ENCODE assay signal across 21 cellular contexts in genomic region chr12:128323526-128323925, GRCh38. TPM values are rescaled to one million over a fixed set of nuclear protein-coding genes. Genes with fewer than 3 reads are reported as not detected.
DNase-seq lines count a peak whose midpoint lies in the region; ATAC-seq and TF ChIP-seq lines count a peak whose summit lies in the region.
"Had no signal": no experiment of that assay in that cellular context is flagged by ENCODE, and none has a peak within 500 bp of the region (broad histone marks: within the 10 kb centered on the region; RNA-seq: fewer than 3 reads in every experiment).

No MANE protein-coding gene starts in this region.

- no CpG with 5 or more reads among the region's 13 CpGs for WGBS in mesendoderm (ENCODE audit: extremely low coverage, insufficient coverage, low lambda C conversion rate)

- peak; percentile 47 for DNase-seq in NCI-H82 (lab: John Stamatoyannopoulos, UW)
- DNase-seq in NCI-H82 treated with DMSO at 0.1 percent for 48 hours (lab: John Stamatoyannopoulos, UW; ENCODE audit: unreplicated experiment) = no peak
- DNase-seq in mesendoderm = peak; percentile 65
- DNase-seq in type B pancreatic cell (ENCODE audit: extremely low spot score, unreplicated experiment) = no peak
- no peak for DNase-seq in activated CD4-positive, alpha-beta T cell treated with anti-CD3 and anti-CD28 coated beads, Interleukin-2, amount 50 U/mL, for 48 hours
- DNase-seq: BE2C; CD4-positive, CD25-positive, alpha-beta regulatory T cell; COR-L47; DMS 273 treated with DMSO at 0.1 percent for 48 hours; GF-D8; GM23248; Kasumi-1; MM.1S; NCI-H1105 treated with DMSO at 0.1 percent for 48 hours; SHP77 treated with DMSO at 0.1 percent for 48 hours had no signal

- peaks cover 5% of the 10 kb centered on the region for H3K4me1 ChIP-seq in mesendoderm (ENCODE audit: control insufficient read depth, low read depth, low read length)
- H3K4me1 ChIP-seq: BE2C had no signal

- H3K79me2 ChIP-seq in mesendoderm (ENCODE audit: control insufficient read depth, insufficient read depth, low read length) = no peaks in the 10 kb centered on the region

- no peaks in the 10 kb centered on the region for H3K79me1 ChIP-seq in mesendoderm (ENCODE audit: low read length)

- H3K9me3 Mint-ChIP-seq in brain = peaks cover 7 to 75% (median 16%) of the 10 kb centered on the region in 5 experiments
- peaks cover 12% of the 10 kb centered on the region for H3K9me3 Mint-ChIP-seq in type B pancreatic cell

- H3K18ac ChIP-seq in mesendoderm (ENCODE audit: low read length) = no peak overlapping the region

- no peak overlapping the region for H3K27ac ChIP-seq in mesendoderm (ENCODE audit: low read depth, low read length)
- H3K27ac ChIP-seq: GM23248 had no signal

- peaks cover 15% of the 10 kb centered on the region for H3K36me3 Mint-ChIP-seq in brain
- peaks cover 14% of the 10 kb centered on the region for H3K36me3 Mint-ChIP-seq in type B pancreatic cell
- H3K36me3 Mint-ChIP-seq: CD4-positive, CD25-positive, alpha-beta regulatory T cell had no signal

- H3K23ac ChIP-seq in mesendoderm (ENCODE audit: low read length) = no peak overlapping the region

- peaks cover 58% of the 10 kb centered on the region for H3K4me1 Mint-ChIP-seq in brain
- H3K4me1 Mint-ChIP-seq in type B pancreatic cell (ENCODE audit: unreplicated experiment) = peaks cover 49% of the 10 kb centered on the region
- H3K4me1 Mint-ChIP-seq: CD4-positive, CD25-positive, alpha-beta regulatory T cell had no signal

- H2BK15ac ChIP-seq in mesendoderm (replicated peaks; ENCODE audit: low read depth) = no peak overlapping the region

- no peaks in the 10 kb centered on the region for H3K27me3 ChIP-seq in mesendoderm (ENCODE audit: insufficient read depth, low read length, poor library complexity)
- H3K27me3 ChIP-seq: BE2C had no signal

- H3K4me3 Mint-ChIP-seq in brain = peak overlapping the region in 3 of 5 experiments; percentile 57 to 72 (median 67)
- peak overlapping the region; percentile 65 for H3K4me3 Mint-ChIP-seq in type B pancreatic cell
- H3K4me3 Mint-ChIP-seq: CD4-positive, CD25-positive, alpha-beta regulatory T cell had no signal

- H3K56ac ChIP-seq in mesendoderm (ENCODE audit: low read length) = peak overlapping the region; percentile 27

- no peak overlapping the region for H2AK5ac ChIP-seq in mesendoderm (ENCODE audit: low read length)

- H4K5ac ChIP-seq in mesendoderm (ENCODE audit: low read length) = no peak overlapping the region

- H2BK5ac ChIP-seq in mesendoderm (ENCODE audit: low read length) = no peak overlapping the region

- ATAC-seq in GM21619 (IDR thresholded peaks at IDR 0.05; ENCODE audit: unreplicated experiment) = no peak
- no peak for ATAC-seq in GM18498 (IDR thresholded peaks at IDR 0.05; ENCODE audit: unreplicated experiment)

- no peak overlapping the region for H3K4me3 ChIP-seq in mesendoderm (ENCODE audit: low read length)
- H3K4me3 ChIP-seq: GM23248 had no signal

- H4K8ac ChIP-seq in mesendoderm (ENCODE audit: low read depth, low read length) = no peak overlapping the region

- H3K9ac ChIP-seq in mesendoderm (ENCODE audit: low read length) = peak overlapping the region; percentile 6
- H3K9ac ChIP-seq: GM23248 had no signal

- TF ChIP-seq CTCF in brain (conservative IDR thresholded peaks at IDR 0.05) = no peak
- TF ChIP-seq CTCF in type B pancreatic cell (conservative IDR thresholded peaks at IDR 0.05) = no peak

- H3K4ac ChIP-seq in mesendoderm (ENCODE audit: low read depth, low read length) = no peak overlapping the region

- H3K36me3 ChIP-seq in mesendoderm (ENCODE audit: control insufficient read depth, insufficient read depth, low read length) = no peaks in the 10 kb centered on the region
- H3K36me3 ChIP-seq: BE2C had no signal

- peaks cover 23% of the 10 kb centered on the region for H3K27me3 Mint-ChIP-seq in brain
- peaks cover 4% of the 10 kb centered on the region for H3K27me3 Mint-ChIP-seq in type B pancreatic cell

- H2BK120ac ChIP-seq in mesendoderm (ENCODE audit: low read depth, low read length) = no peak overlapping the region

- no peak overlapping the region for H3K4me2 ChIP-seq in mesendoderm (ENCODE audit: low read length)

- H3K27ac Mint-ChIP-seq in brain (peak overlapping the region in 3 of 5 experiments; percentile 27 to 90 (median 89)), type B pancreatic cell (peak overlapping the region; percentile 21)
- H3K27ac Mint-ChIP-seq: CD4-positive, CD25-positive, alpha-beta regulatory T cell had no signal

RNA-seq across cellular contexts. Expression of gene TMEM132C, which starts 56.6 kb away (rescaled TPM):
- 3.0 TPM for polyA plus RNA-seq in brain (ENCODE audit: insufficient read depth, low read depth, low replicate concordance)
- polyA plus RNA-seq in mesendoderm (2013, experiment 1 of 2) = 0.45 TPM
- 0.46 TPM for polyA plus RNA-seq in mesendoderm (2013, experiment 2 of 2)
- 4.3 and 61.8 TPM in 2 replicates for total RNA-seq in type B pancreatic cell (ENCODE audit: low replicate concordance)
- total RNA-seq: CD4-positive, CD25-positive, alpha-beta regulatory T cell; Daoy; GM23248; NCI-H460; RPMI7951 had no signal
- polyA plus RNA-seq: GM23248 had no signal

Comparison
In these comparisons a context has a peak if more than half of its experiments do, and no peak if none do; other contexts are left out.
1. DNase-seq: peak in NCI-H82 (single experiment) and mesendoderm (single experiment); none in NCI-H82 treated with DMSO at 0.1 percent for 48 hours (single experiment), type B pancreatic cell (single experiment) and activated CD4-positive, alpha-beta T cell treated with anti-CD3 and anti-CD28 coated beads, Interleukin-2, amount 50 U/mL, for 48 hours (0 of 2).